Comparison of ENCODE assay signal across 10 cellular contexts in the genomic region with DNA sequence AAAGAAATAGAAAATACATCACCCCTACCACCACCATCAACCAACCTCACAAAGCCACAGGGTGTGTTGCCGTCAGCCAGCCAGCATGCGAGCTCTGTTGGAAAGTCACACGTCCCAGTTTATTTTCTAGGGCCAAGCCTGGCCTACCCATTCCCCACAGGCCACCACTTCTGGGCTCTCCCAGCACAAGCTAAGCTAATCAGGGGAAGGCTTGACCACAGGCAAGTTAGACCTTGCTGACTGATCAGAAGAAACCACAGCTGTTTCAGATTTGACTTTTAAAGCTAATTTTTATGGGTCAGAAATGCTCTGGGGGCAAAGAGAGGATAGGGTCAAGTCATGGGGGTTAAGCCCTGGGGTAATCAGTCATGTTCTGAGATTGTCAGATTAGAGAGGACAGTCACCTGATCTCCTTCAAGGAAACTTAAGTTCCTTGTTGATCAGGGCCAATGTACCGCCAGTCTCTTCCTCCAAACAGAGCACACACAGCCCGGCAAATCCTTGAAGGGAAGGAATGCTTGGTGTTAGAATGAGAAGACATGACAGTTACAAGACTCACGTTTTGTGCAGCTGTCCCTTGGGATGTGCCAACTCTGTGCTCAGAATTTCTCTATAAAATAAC. TPM values are rescaled to one million over a fixed set of nuclear protein-coding genes. Genes with fewer than 3 reads are reported as not detected.
DNase-seq lines count a peak whose midpoint lies in the region; ATAC-seq, FAIRE-seq and TF ChIP-seq lines count a peak whose summit lies in the region.
"Had no signal": no experiment of that assay in that cellular context is flagged by ENCODE, and none has a peak within 500 bp of the region (broad histone marks: within the 10 kb centered on the region; RNA-seq: fewer than 3 reads in every experiment).

No MANE protein-coding gene starts in this region.

- H3K9me3 ChIP-seq in muscle layer of duodenum (ENCODE audit: control insufficient read depth in 1 of 2, low read length in 2 of 2) (no peaks in the 10 kb centered on the region), Peyer's patch (no peaks in the 10 kb centered on the region)

- TF ChIP-seq POLR2A in Peyer's patch (IDR thresholded peaks at IDR 0.05) = no peak

- ATAC-seq in GM21529 (IDR thresholded peaks at IDR 0.05; ENCODE audit: unreplicated experiment) (peak; percentile 68), HG03460 (IDR thresholded peaks at IDR 0.05; ENCODE audit: unreplicated experiment) (peak; percentile 55)

- TF ChIP-seq CTCF in Peyer's patch (IDR thresholded peaks at IDR 0.05) = no peak

- peaks cover 5 to 41% of the 10 kb centered on the region in 2 donors for H3K4me1 ChIP-seq in muscle layer of duodenum (ENCODE audit: control insufficient read depth in 1 of 2, insufficient read depth in 2 of 2, low read length in 2 of 2)
- peaks cover 0 to 46% (median 0%) of the 10 kb centered on the region in 4 donors for H3K4me1 ChIP-seq in Peyer's patch

- peak; percentile 86 for FAIRE-seq in GM18507 (lab: Jason Lieb, UNC)
- FAIRE-seq: HTR-8/SVneo had no signal

- no peaks in the 10 kb centered on the region for H3K36me3 ChIP-seq in muscle layer of duodenum (ENCODE audit: control insufficient read depth in 1 of 2, insufficient read depth in 2 of 2, low read length in 2 of 2)
- no peaks in the 10 kb centered on the region for H3K36me3 ChIP-seq in Peyer's patch

- peak overlapping the region; percentile 19 for H3K27ac ChIP-seq in muscle layer of duodenum (ENCODE audit: low read length)
- H3K27ac ChIP-seq in Peyer's patch = no peak overlapping the region

- H3K4me3 ChIP-seq in muscle layer of duodenum (ENCODE audit: low read depth in 1 of 2, low read length in 2 of 2) (no peak overlapping the region), Peyer's patch (no peak overlapping the region)

- H3K27me3 ChIP-seq in muscle layer of duodenum (ENCODE audit: low read depth, low read length) (no peaks in the 10 kb centered on the region), Peyer's patch (no peaks in the 10 kb centered on the region)

- DNase-seq in GM18507 (ENCODE audit: extremely low spot score, insufficient read length, low read depth) (peak; percentile 46), NCI-H526 treated with DMSO at 0.1 percent for 48 hours (lab: John Stamatoyannopoulos, UW) (no peak), AG08396 (ENCODE audit: low spot score) (no peak), CD1c-positive myeloid dendritic cell (ENCODE audit: extremely low spot score) (no peak), Peyer's patch (no peak)
- DNase-seq: activated T-cell treated with anti-CD3 and anti-CD28 coated beads, Interleukin-2, amount 50 U/mL, for 1 hour had no signal

RNA-seq across cellular contexts. Expression of a gene that starts 7.6 kb away (rescaled TPM):
- 10 to 100 TPM; 14.5 to 31.1 (median 25.6) TPM for total RNA-seq in Peyer's patch
